Comparison of ENCODE assay signal across 3 cellular contexts in the genomic region with DNA sequence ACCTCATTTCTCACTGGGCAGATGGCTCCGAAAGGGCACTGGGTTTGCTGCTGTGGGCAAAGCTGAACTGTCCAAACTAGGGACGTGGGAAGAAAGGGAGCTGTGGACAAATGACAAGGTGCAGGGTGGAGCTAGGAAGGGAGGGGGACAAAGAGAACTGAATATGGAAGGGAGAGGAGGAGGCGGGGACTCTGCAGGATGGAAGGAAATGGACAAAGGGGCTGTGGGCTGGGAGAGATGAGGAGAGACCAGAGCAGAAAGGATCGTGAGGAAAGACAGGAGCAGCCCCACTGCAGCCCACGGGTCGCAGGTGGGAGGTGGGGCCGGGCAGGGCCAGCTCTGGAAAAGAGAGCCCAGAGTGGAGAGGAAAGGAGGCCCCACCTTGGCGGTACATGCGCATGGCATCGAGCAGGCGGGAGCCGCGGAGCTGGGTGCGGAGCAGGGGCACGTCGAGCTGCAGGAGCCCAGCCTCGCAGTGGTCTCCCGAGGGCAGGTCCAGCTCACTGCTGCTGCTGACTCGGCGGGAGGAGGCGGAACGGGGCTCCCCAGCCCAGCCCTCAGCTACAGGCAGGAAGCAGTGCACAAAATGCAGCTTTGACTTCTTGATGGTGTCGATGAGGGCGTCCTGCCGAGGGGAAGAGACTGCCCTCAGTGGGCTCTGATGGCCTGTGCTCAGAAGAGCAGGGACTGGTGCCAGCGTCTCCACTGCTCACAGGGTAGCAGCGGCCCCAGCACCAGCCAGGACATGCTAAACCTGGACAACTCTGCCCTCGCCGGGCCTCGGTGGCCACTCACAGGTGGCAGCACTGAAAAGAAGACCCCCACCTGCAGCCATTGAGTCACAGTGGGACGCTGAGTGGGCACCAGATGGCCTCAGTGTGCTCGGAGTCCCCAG.
TF ChIP-seq lines count a peak whose summit lies in the region.

No MANE protein-coding gene starts in this region.

TF ChIP-seq in liver, 16 proteins besides CTCF, POLR2A, EP300 and RAD21:
- no peak for TF ChIP-seq HNF4G (IDR thresholded peaks at IDR 0.05)
- no peak for TF ChIP-seq NR2F2 (IDR thresholded peaks at IDR 0.05)
- TF ChIP-seq SP1 (IDR thresholded peaks at IDR 0.05) = no peak
- TF ChIP-seq, protein P1, sequence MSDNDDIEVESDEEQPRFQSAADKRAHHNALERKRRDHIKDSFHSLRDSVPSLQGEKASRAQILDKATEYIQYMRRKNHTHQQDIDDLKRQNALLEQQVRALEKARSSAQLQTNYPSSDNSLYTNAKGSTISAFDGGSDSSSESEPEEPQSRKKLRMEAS (IDR thresholded peaks at IDR 0.05) = no peak
- no peak for TF ChIP-seq EGR1 (IDR thresholded peaks at IDR 0.05; ENCODE audit: low read depth in 2 of 2)
- TF ChIP-seq, protein P2, sequence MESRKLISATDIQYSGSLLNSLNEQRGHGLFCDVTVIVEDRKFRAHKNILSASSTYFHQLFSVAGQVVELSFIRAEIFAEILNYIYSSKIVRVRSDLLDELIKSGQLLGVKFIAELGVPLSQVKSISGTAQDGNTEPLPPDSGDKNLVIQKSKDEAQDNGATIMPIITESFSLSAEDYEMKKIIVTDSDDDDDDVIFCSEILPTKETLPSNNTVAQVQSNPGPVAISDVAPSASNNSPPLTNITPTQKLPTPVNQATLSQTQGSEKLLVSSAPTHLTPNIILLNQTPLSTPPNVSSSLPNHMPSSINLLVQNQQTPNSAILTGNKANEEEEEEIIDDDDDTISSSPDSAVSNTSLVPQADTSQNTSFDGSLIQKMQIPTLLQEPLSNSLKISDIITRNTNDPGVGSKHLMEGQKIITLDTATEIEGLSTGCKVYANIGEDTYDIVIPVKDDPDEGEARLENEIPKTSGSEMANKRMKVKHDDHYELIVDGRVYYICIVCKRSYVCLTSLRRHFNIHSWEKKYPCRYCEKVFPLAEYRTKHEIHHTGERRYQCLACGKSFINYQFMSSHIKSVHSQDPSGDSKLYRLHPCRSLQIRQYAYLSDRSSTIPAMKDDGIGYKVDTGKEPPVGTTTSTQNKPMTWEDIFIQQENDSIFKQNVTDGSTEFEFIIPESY (IDR thresholded peaks at IDR 0.05) = no peak
- TF ChIP-seq FOXA2 (IDR thresholded peaks at IDR 0.05) = no peak
- TF ChIP-seq GABPA (IDR thresholded peaks at IDR 0.05 in 1 of 2, conservative IDR thresholded peaks at IDR 0.05 in 1 of 2) = no peak
- no peak for TF ChIP-seq HNF4A (conservative IDR thresholded peaks at IDR 0.05)
- TF ChIP-seq RXRA (IDR thresholded peaks at IDR 0.05) = no peak

TF ChIP-seq in HepG2, 621 proteins besides CTCF, POLR2A, EP300 and RAD21:
- TF ChIP-seq SYNCRIP (IDR thresholded peaks at IDR 0.05; ENCODE audit: insufficient read depth, low read depth, low read length) = no peak
- TF ChIP-seq NFKBIZ (CRISPR knock-in tag; IDR thresholded peaks at IDR 0.05) = no peak
- TF ChIP-seq, protein P3, sequence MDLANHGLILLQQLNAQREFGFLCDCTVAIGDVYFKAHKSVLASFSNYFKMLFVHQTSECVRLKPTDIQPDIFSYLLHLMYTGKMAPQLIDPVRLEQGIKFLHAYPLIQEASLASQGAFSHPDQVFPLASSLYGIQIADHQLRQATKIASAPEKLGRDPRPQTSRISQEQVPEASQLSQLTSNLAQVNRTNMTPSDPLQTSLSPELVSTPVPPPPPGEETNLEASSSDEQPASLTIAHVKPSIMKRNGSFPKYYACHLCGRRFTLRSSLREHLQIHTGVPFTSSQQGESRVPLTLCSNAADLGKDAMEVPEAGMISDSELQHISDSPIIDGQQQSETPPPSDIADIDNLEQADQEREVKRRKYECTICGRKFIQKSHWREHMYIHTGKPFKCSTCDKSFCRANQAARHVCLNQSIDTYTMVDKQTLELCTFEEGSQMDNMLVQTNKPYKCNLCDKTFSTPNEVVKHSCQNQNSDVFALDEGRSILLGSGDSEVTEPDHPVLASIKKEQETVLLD (CRISPR knock-in tag; IDR thresholded peaks at IDR 0.05; ENCODE audit: low read depth) = no peak
- TF ChIP-seq ZNF850 (CRISPR knock-in tag; conservative IDR thresholded peaks at IDR 0.05) = no peak
- no peak for TF ChIP-seq POGZ (CRISPR knock-in tag; IDR thresholded peaks at IDR 0.05)
- TF ChIP-seq KLF9 (CRISPR knock-in tag; IDR thresholded peaks at IDR 0.05; ENCODE audit: low read depth) = no peak
- TF ChIP-seq, protein P4, sequence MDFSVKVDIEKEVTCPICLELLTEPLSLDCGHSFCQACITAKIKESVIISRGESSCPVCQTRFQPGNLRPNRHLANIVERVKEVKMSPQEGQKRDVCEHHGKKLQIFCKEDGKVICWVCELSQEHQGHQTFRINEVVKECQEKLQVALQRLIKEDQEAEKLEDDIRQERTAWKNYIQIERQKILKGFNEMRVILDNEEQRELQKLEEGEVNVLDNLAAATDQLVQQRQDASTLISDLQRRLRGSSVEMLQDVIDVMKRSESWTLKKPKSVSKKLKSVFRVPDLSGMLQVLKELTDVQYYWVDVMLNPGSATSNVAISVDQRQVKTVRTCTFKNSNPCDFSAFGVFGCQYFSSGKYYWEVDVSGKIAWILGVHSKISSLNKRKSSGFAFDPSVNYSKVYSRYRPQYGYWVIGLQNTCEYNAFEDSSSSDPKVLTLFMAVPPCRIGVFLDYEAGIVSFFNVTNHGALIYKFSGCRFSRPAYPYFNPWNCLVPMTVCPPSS (IDR thresholded peaks at IDR 0.05) = no peak
- 0 out of 4 replicates have a peak, but pooled peaks of 1 of the 2 experiments have one; percentile 5 for TF ChIP-seq MAFK (conservative IDR thresholded peaks at IDR 0.05 in 1 of 2, IDR thresholded peaks at IDR 0.05 in 1 of 2; ENCODE audit: low read length in 2 of 2)

TF ChIP-seq in K562, 482 proteins besides CTCF, POLR2A, EP300 and RAD21:
- TF ChIP-seq NFE2L1 (tag; IDR thresholded peaks at IDR 0.05; ENCODE audit: borderline replicate concordance, low read depth) = no peak
- no peak for TF ChIP-seq RFX7 (CRISPR knock-in tag; IDR thresholded peaks at IDR 0.05)
- no peak for TF ChIP-seq MAFF (IDR thresholded peaks at IDR 0.05; ENCODE audit: low read length)
- no peak for TF ChIP-seq HDAC8 (tag; IDR thresholded peaks at IDR 0.05)
- TF ChIP-seq RBM22 (IDR thresholded peaks at IDR 0.05; ENCODE audit: low read depth, low read length, poor library complexity, severe bottlenecking) = peak; percentile 53
